Comparison of ENCODE assay signal across 19 cellular contexts in the genomic region with DNA sequence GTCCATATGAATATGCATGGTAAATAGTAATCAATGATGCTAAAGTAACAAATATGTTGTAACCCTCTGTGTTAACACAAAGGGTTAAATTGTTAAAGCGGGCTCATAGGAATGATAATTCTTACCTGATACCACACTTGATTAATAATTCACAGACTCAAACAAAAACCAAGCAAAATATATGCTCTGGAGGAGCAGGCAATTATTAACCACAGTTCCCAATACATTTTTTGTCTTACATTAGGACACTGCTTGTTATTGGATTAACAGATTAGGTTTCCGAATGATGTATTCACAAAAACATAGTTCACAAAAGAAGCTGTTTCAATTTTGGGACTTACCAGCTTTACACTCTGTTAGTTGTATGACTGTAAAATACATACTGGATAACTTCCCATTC.
DNase-seq lines count a peak whose midpoint lies in the region; TF ChIP-seq lines count a peak whose summit lies in the region.
"Had no signal": no experiment of that assay in that cellular context is flagged by ENCODE, and none has a peak within 500 bp of the region (broad histone marks: within the 10 kb centered on the region; RNA-seq: fewer than 3 reads in every experiment).

No MANE protein-coding gene starts in this region.

- no peaks in the 10 kb centered on the region for H4K20me1 ChIP-seq in hepatocyte (ENCODE audit: insufficient read depth, poor library complexity, severe bottlenecking)
- H4K20me1 ChIP-seq: BLaER1 treated with 17β-estradiol and CSF1 and Interleukin-3, amounts not matched to agents 10 nM and 100 nM had no signal

- H3K4me1 ChIP-seq in hepatocyte (ENCODE audit: insufficient read depth) = peaks cover 9% of the 10 kb centered on the region
- H3K4me1 ChIP-seq: BLaER1 treated with 17β-estradiol and CSF1 and Interleukin-3, amounts not matched to agents 10 nM and 100 nM had no signal

- H3K4me2 ChIP-seq in hepatocyte = peak overlapping the region; percentile 26
- H3K4me2 ChIP-seq: BLaER1 treated with 17β-estradiol and CSF1 and Interleukin-3, amounts not matched to agents 10 nM and 100 nM had no signal

- no peaks in the 10 kb centered on the region for H3K9me3 ChIP-seq in hepatocyte (ENCODE audit: low read depth)

- no peak overlapping the region for H2AFZ ChIP-seq in hepatocyte

- peak overlapping the region; percentile 78 for H3K27ac ChIP-seq in 22Rv1
- H3K27ac ChIP-seq in hepatocyte = no peak overlapping the region
- H3K27ac ChIP-seq: BLaER1 treated with 17β-estradiol and CSF1 and Interleukin-3, amounts not matched to agents 10 nM and 100 nM; C4-2B had no signal

- TF ChIP-seq CTCF in 22Rv1 (IDR thresholded peaks at IDR 0.05) (no peak), hepatocyte (IDR thresholded peaks at IDR 0.05; ENCODE audit: poor library complexity) (no peak)

- 52% methylated on average over 2 of the region's 2 CpGs for WGBS in hepatocyte (ENCODE audit: low lambda C conversion rate, missing lambda C conversion rate)

- H3K79me2 ChIP-seq in hepatocyte = no peaks in the 10 kb centered on the region

- H3K4me3 ChIP-seq in hepatocyte = no peak overlapping the region
- H3K4me3 ChIP-seq: BLaER1 treated with 17β-estradiol and CSF1 and Interleukin-3, amounts not matched to agents 10 nM and 100 nM; GM12878 had no signal

- no peaks in the 10 kb centered on the region for H3K9me2 ChIP-seq in hepatocyte (replicated peaks; ENCODE audit: insufficient read depth)

- peak; percentile 25 for DNase-seq in DMS53 (lab: John Stamatoyannopoulos, UW)
- DNase-seq in DMS53 treated with DMSO at 0.1 percent for 48 hours (lab: John Stamatoyannopoulos, UW; ENCODE audit: unreplicated experiment) = no peak
- DNase-seq in HT-29 (ENCODE audit: low spot score) = peak; percentile 27
- DNase-seq in hepatocyte (ENCODE audit: low spot score) = no peak
- DNase-seq in DMS153 treated with DMSO at 0.1 percent for 48 hours (lab: John Stamatoyannopoulos, UW; ENCODE audit: unreplicated experiment) = no peak
- no peak for DNase-seq in NCI-H2081 (lab: John Stamatoyannopoulos, UW)
- DNase-seq: 8988T; AML-193; Calu3; CD4-positive, alpha-beta T cell; CD8-positive, alpha-beta T cell; DMS79; DND-41; EL; GDM1 had no signal

- H3K36me3 ChIP-seq in hepatocyte (replicated peaks; ENCODE audit: insufficient read depth, low read depth) = no peaks in the 10 kb centered on the region
- H3K36me3 ChIP-seq: BLaER1 treated with 17β-estradiol and CSF1 and Interleukin-3, amounts not matched to agents 10 nM and 100 nM had no signal

- no peaks in the 10 kb centered on the region for H3K27me3 ChIP-seq in hepatocyte
- H3K27me3 ChIP-seq: BLaER1 treated with 17β-estradiol and CSF1 and Interleukin-3, amounts not matched to agents 10 nM and 100 nM had no signal

Comparison
In these comparisons a context has a peak if more than half of its experiments do, and no peak if none do; other contexts are left out.
1. DNase-seq: peak in DMS53 (single experiment) and HT-29 (single experiment); none in DMS53 treated with DMSO at 0.1 percent for 48 hours (single experiment), hepatocyte (single experiment), DMS153 treated with DMSO at 0.1 percent for 48 hours (single experiment) and NCI-H2081 (0 of 2).